In genomic region chr1:116678732-116679090, GRCh38 we compare ENCODE assay signal across 14 cellular contexts. TPM values are rescaled to one million over a fixed set of nuclear protein-coding genes. Genes with fewer than 3 reads are reported as not detected.
DNase-seq lines count a peak whose midpoint lies in the region; ATAC-seq, FAIRE-seq and TF ChIP-seq lines count a peak whose summit lies in the region.
"Had no signal": no experiment of that assay in that cellular context is flagged by ENCODE, and none has a peak within 500 bp of the region (broad histone marks: within the 10 kb centered on the region; RNA-seq: fewer than 3 reads in every experiment).

No MANE protein-coding gene starts in this region.

- no peak for TF ChIP-seq RAD21 in H1 (IDR thresholded peaks at IDR 0.05 in 1 of 2, conservative IDR thresholded peaks at IDR 0.05 in 1 of 2; ENCODE audit: low read depth in 2 of 2, low read length in 2 of 2)

- 78% methylated on average over 2 of the region's 2 CpGs; no CpG with 5 or more reads in 1 of the 2 experiments for WGBS in H1 (ENCODE audit: extremely low coverage in 1 of 2, insufficient coverage in 1 of 2, insufficient read length in 1 of 2, insufficient replicate concordance in 2 of 2, low coverage in 1 of 2, low lambda C conversion rate in 2 of 2, missing lambda C conversion rate in 1 of 2), 2 experiments
- WGBS in prostate gland: 51% methylated on average over 2 of the region's 2 CpGs

- no peak overlapping the region for H2BK15ac ChIP-seq in H1 (ENCODE audit: low read length)

- H3K4me3 Mint-ChIP-seq in neural progenitor cell: no peak overlapping the region
- H3K4me3 Mint-ChIP-seq in nephron progenitor cell: no peak overlapping the region
- H3K4me3 Mint-ChIP-seq: CD4-positive, alpha-beta T cell had no signal

- H3K79me1 ChIP-seq in H1 (ENCODE audit: low read depth, low read length): no peaks in the 10 kb centered on the region

- TF ChIP-seq CTCF in H1 (IDR thresholded peaks at IDR 0.05; ENCODE audit: control extremely low read depth in 1 of 3, insufficient read depth in 1 of 3, low read depth in 1 of 3, low read length in 3 of 3): no peak
- TF ChIP-seq CTCF in neural progenitor cell (IDR thresholded peaks at IDR 0.05): no peak
- no peak for TF ChIP-seq CTCF in prostate gland (IDR thresholded peaks at IDR 0.05)
- TF ChIP-seq CTCF in left ventricle myocardium inferior (IDR thresholded peaks at IDR 0.05; ENCODE audit: borderline replicate concordance): no peak
- TF ChIP-seq CTCF in nephron progenitor cell (IDR thresholded peaks at IDR 0.05): no peak

- intact Hi-C loops in left cardiac atrium (cut with DNase I): loop anchor here in 1 of 2 donors (10.0 kb wide), 1 partner anchor 104 kb away; the partner anchor contains the start of gene CD58
- intact Hi-C loops in prostate gland (cut with DNase I): no loop called here
- intact Hi-C loops in left ventricle myocardium inferior (cut with micrococcal nuclease): no loop called here

- no peak overlapping the region for H4K91ac ChIP-seq in H1 (replicated peaks; ENCODE audit: insufficient read length, low read length)

- peaks cover 34 to 51% (median 44%) of the 10 kb centered on the region in 10 experiments for H3K4me1 ChIP-seq in BLaER1 treated with 17β-estradiol and CSF1 and Interleukin-3, amounts not matched to agents 10 nM and 100 nM
- peaks cover 4% of the 10 kb centered on the region; the same call in 1 of the 2 replicates for H3K4me1 ChIP-seq in SJCRH30
- no peaks in the 10 kb centered on the region for H3K4me1 ChIP-seq in H1 (replicated peaks in 1 of 4; ENCODE audit: control insufficient read depth in 3 of 4, insufficient read depth in 4 of 4, low read length in 3 of 4)
- peaks cover 7% of the 10 kb centered on the region for H3K4me1 ChIP-seq in neural progenitor cell
- H3K4me1 ChIP-seq in prostate gland (replicated peaks): no peaks in the 10 kb centered on the region
- no peaks in the 10 kb centered on the region for H3K4me1 ChIP-seq in left ventricle myocardium inferior

- H2BK5ac ChIP-seq in H1 (ENCODE audit: low read depth, low read length): no peak overlapping the region

- 0 out of 2 replicates have a peak overlapping the region, but pooled peaks have one; percentile 14 for H2AFZ ChIP-seq in H1 (ENCODE audit: low read length)
- H2AFZ ChIP-seq in neural progenitor cell (replicated peaks): peak overlapping the region; percentile 94

- H4K8ac ChIP-seq in H1 (ENCODE audit: extremely low read depth, insufficient read depth, low read length): no peak overlapping the region

- no peak overlapping the region for H3K23ac ChIP-seq in H1 (ENCODE audit: insufficient read length)

- peaks cover 3% of the 10 kb centered on the region for H3K27me3 Mint-ChIP-seq in neural progenitor cell (ENCODE audit: insufficient read depth, low read depth)
- H3K27me3 Mint-ChIP-seq in nephron progenitor cell (ENCODE audit: low read depth, poor library complexity): no peaks in the 10 kb centered on the region

- H3K4ac ChIP-seq in H1 (replicated peaks; ENCODE audit: insufficient read length, low read depth, low read length): no peak overlapping the region

- no peak for DNase-seq in SJCRH30
- no peak for DNase-seq in H1 (ENCODE audit: low read depth in 1 of 2, low spot score in 2 of 2)
- DNase-seq in neural progenitor cell (ENCODE audit: low spot score): no peak
- no peak for DNase-seq in left cardiac atrium
- no peak for DNase-seq in prostate gland (ENCODE audit: low spot score)
- DNase-seq in left ventricle myocardium inferior: no peak
- DNase-seq in nephron progenitor cell: no peak
- DNase-seq: C1 segment of cervical spinal cord; Calu3; CD4-positive, alpha-beta T cell; DMS 273 treated with DMSO at 0.1 percent for 48 hours had no signal

- H2BK20ac ChIP-seq in H1 (ENCODE audit: low read length): no peak overlapping the region

- H3K4me1 Mint-ChIP-seq in neural progenitor cell (peaks cover 7% of the 10 kb centered on the region), nephron progenitor cell (no peaks in the 10 kb centered on the region)

- H3K9me3 Mint-ChIP-seq in neural progenitor cell: no peaks in the 10 kb centered on the region
- no peaks in the 10 kb centered on the region for H3K9me3 Mint-ChIP-seq in nephron progenitor cell
- H3K9me3 Mint-ChIP-seq: CD4-positive, alpha-beta T cell had no signal

- H3K18ac ChIP-seq in H1 (ENCODE audit: extremely low read depth, low read length): no peak overlapping the region

- peak overlapping the region in 8 of 11 experiments; percentile 69 to 86 (median 78); a peak in 13 of 22 replicates for H3K4me2 ChIP-seq in BLaER1 treated with 17β-estradiol and CSF1 and Interleukin-3, amounts not matched to agents 10 nM and 100 nM
- H3K4me2 ChIP-seq in H1 (ENCODE audit: insufficient read depth in 1 of 2, low read depth in 2 of 2, low read length in 2 of 2) (no peak overlapping the region), neural progenitor cell (no peak overlapping the region)

- H3K14ac ChIP-seq in H1 (ENCODE audit: insufficient read length): no peak overlapping the region

- H3K23me2 ChIP-seq in H1 (ENCODE audit: low read depth, low read length): no peaks in the 10 kb centered on the region

- H2BK12ac ChIP-seq in H1 (ENCODE audit: low read depth, low read length): no peak overlapping the region

- H3K9ac ChIP-seq in BLaER1 treated with 17β-estradiol and CSF1 and Interleukin-3, amounts not matched to agents 10 nM and 100 nM: no peak overlapping the region
- H3K9ac ChIP-seq in H1 (replicated peaks in 1 of 4; ENCODE audit: extremely low read depth in 1 of 4, low read depth in 3 of 4, low read length in 3 of 4) (no peak overlapping the region), neural progenitor cell (no peak overlapping the region)

- H3K36me3 Mint-ChIP-seq in neural progenitor cell: no peaks in the 10 kb centered on the region
- H3K36me3 Mint-ChIP-seq in nephron progenitor cell (ENCODE audit: low read depth): no peaks in the 10 kb centered on the region

- no peaks in the 10 kb centered on the region for H3K27me3 ChIP-seq in BLaER1 treated with 17β-estradiol and CSF1 and Interleukin-3, amounts not matched to agents 10 nM and 100 nM
- H3K27me3 ChIP-seq in SJCRH30 (no peaks in the 10 kb centered on the region), H1 (replicated peaks in 1 of 4; ENCODE audit: control insufficient read depth in 3 of 4, extremely low read depth in 1 of 4, insufficient read depth in 3 of 4, low read length in 3 of 4) (no peaks in the 10 kb centered on the region), neural progenitor cell (no peaks in the 10 kb centered on the region), prostate gland (replicated peaks; ENCODE audit: insufficient read depth) (no peaks in the 10 kb centered on the region), left ventricle myocardium inferior (ENCODE audit: low read depth) (peaks cover 24% of the 10 kb centered on the region)

- H3K79me2 ChIP-seq in H1 (ENCODE audit: control insufficient read depth in 1 of 2, insufficient read depth in 2 of 2, low read length in 2 of 2) (no peaks in the 10 kb centered on the region), neural progenitor cell (ENCODE audit: low read depth) (no peaks in the 10 kb centered on the region)

- H2AK5ac ChIP-seq in H1 (ENCODE audit: low read depth, low read length): no peak overlapping the region

- peak overlapping the region in 3 of 11 experiments; percentile 24 to 60 (median 60); a peak in 1 of 22 replicates for H3K27ac ChIP-seq in BLaER1 treated with 17β-estradiol and CSF1 and Interleukin-3, amounts not matched to agents 10 nM and 100 nM
- H3K27ac ChIP-seq in SJCRH30 (no peak overlapping the region), H1 (ENCODE audit: low read depth, low read length) (no peak overlapping the region), neural progenitor cell (no peak overlapping the region), prostate gland (no peak overlapping the region), left ventricle myocardium inferior (replicated peaks) (no peak overlapping the region)
- H3K27ac ChIP-seq: 22Rv1 had no signal

- no peak overlapping the region for H3K4me3 ChIP-seq in BLaER1 treated with 17β-estradiol and CSF1 and Interleukin-3, amounts not matched to agents 10 nM and 100 nM
- H3K4me3 ChIP-seq in SJCRH30: 0 out of 2 replicates have a peak overlapping the region, but pooled peaks have one; percentile 12
- H3K4me3 ChIP-seq in H1 (ENCODE audit: extremely low read depth in 1 of 4, insufficient read depth in 2 of 4, low read depth in 3 of 4, low read length in 4 of 4): no peak overlapping the region
- no peak overlapping the region for H3K4me3 ChIP-seq in neural progenitor cell
- H3K4me3 ChIP-seq in prostate gland: no peak overlapping the region
- no peak overlapping the region for H3K4me3 ChIP-seq in left ventricle myocardium inferior

- peaks cover 0 to 6% (median 0%) of the 10 kb centered on the region in 11 experiments; a peak in 1 of 22 replicates for H3K9me3 ChIP-seq in BLaER1 treated with 17β-estradiol and CSF1 and Interleukin-3, amounts not matched to agents 10 nM and 100 nM (replicated peaks in 1 of 11)
- H3K9me3 ChIP-seq in SJCRH30 (replicated peaks) (no peaks in the 10 kb centered on the region; the same call in 1 of the 2 replicates), H1 (ENCODE audit: insufficient read depth in 2 of 2, low read depth in 1 of 2, low read length in 1 of 2) (no peaks in the 10 kb centered on the region), neural progenitor cell (ENCODE audit: low read depth) (no peaks in the 10 kb centered on the region), prostate gland (no peaks in the 10 kb centered on the region), left ventricle myocardium inferior (replicated peaks) (no peaks in the 10 kb centered on the region)

- CTCF ChIA-PET in H1 (lab: Charles Lee; ENCODE audit: partially characterized antibody): interaction anchor here (0.8 to 1.2 kb wide), 3 partner anchors 11 to 48 kb away, joined by 3 to 4 read pairs (median 3); partner anchors contain the start of gene IGSF3

- no peaks in the 10 kb centered on the region for H3F3A ChIP-seq in neural progenitor cell (ENCODE audit: low read depth)

- H4K5ac ChIP-seq in H1 (ENCODE audit: insufficient read length, low read depth, low read length): no peak overlapping the region

- H2BK120ac ChIP-seq in H1 (replicated peaks; ENCODE audit: low read depth, low read length): no peak overlapping the region

- no peaks in the 10 kb centered on the region for H3K36me3 ChIP-seq in BLaER1 treated with 17β-estradiol and CSF1 and Interleukin-3, amounts not matched to agents 10 nM and 100 nM
- no peaks in the 10 kb centered on the region for H3K36me3 ChIP-seq in SJCRH30
- no peaks in the 10 kb centered on the region for H3K36me3 ChIP-seq in H1 (ENCODE audit: control insufficient read depth in 2 of 4, insufficient read depth in 4 of 4, low read length in 3 of 4)
- H3K36me3 ChIP-seq in neural progenitor cell: no peaks in the 10 kb centered on the region
- H3K36me3 ChIP-seq in prostate gland: no peaks in the 10 kb centered on the region
- no peaks in the 10 kb centered on the region for H3K36me3 ChIP-seq in left ventricle myocardium inferior

- H3K56ac ChIP-seq in H1 (replicated peaks; ENCODE audit: insufficient read length, low read depth, low read length): no peak overlapping the region

- no peak for ATAC-seq in left cardiac atrium

- TF ChIP-seq POLR2A in H1 (IDR thresholded peaks at IDR 0.05; ENCODE audit: control extremely low read depth in 1 of 2, low read depth in 2 of 2, low read length in 2 of 2) (no peak), prostate gland (IDR thresholded peaks at IDR 0.05) (no peak)

- POLR2A ChIA-PET in H1 (lab: Charles Lee; ENCODE audit: partially characterized antibody): no interaction called here

- H4K20me1 ChIP-seq in BLaER1 treated with 17β-estradiol and CSF1 and Interleukin-3, amounts not matched to agents 10 nM and 100 nM: no peaks in the 10 kb centered on the region
- H4K20me1 ChIP-seq in H1 (replicated peaks in 1 of 2; ENCODE audit: control insufficient read depth in 1 of 2, insufficient read depth in 2 of 2, low read length in 2 of 2) (no peaks in the 10 kb centered on the region), neural progenitor cell (ENCODE audit: low read depth) (no peaks in the 10 kb centered on the region)

- H3K27ac Mint-ChIP-seq in neural progenitor cell: no peak overlapping the region
- no peak overlapping the region for H3K27ac Mint-ChIP-seq in nephron progenitor cell
- H3K27ac Mint-ChIP-seq: CD4-positive, alpha-beta T cell had no signal

- no peak for FAIRE-seq in H1 (lab: Jason Lieb, UNC)
- FAIRE-seq: GM18507 had no signal

- no peak for TF ChIP-seq EP300 in H1 (IDR thresholded peaks at IDR 0.05; ENCODE audit: borderline replicate concordance in 1 of 2, low read depth in 2 of 2, low read length in 2 of 2)

RNA-seq across cellular contexts. Expression of gene IGSF3, which starts 11.2 kb away (rescaled TPM):
- total RNA-seq in SJCRH30 (2014; rRNA removed; shearing (Covaris generic)): 20.8 and 22.7 TPM in 2 replicates
- total RNA-seq in H1 (2021; fragmentation: NEBNext Ultra II Directional; extraction: Animal tissue kit (Norgen Biotek cat#: 25700)): 30.2 and 32.2 TPM in 2 replicates
- 30.0 and 38.7 TPM in 2 replicates for polyA plus RNA-seq in H1 (2011; rRNA removed)
- polyA plus RNA-seq in H1 (2011; cell fraction: cytosol; rRNA removed): 35.4 TPM
- polyA plus RNA-seq in H1 (2011; cell fraction: nucleus; rRNA removed): 56.5 TPM
- polyA plus RNA-seq in H1 (2012, experiment 1 of 2): 20.6 to 27.8 TPM (median 24.4 TPM) in 4 replicates
- polyA plus RNA-seq in H1 (2012, experiment 2 of 2): 10.1 TPM
- polyA plus RNA-seq in H1 (2013, experiment 1 of 2): 30.9 TPM
- polyA plus RNA-seq in H1 (2013, experiment 2 of 2): 28.1 TPM
- 56.8 and 70.7 TPM in 2 replicates for polyA minus RNA-seq in H1 (2011; rRNA and poly(A)+ RNA removed)
- polyA minus RNA-seq in H1 (2011; cell fraction: cytosol; rRNA and poly(A)+ RNA removed): 34.7 TPM
- polyA minus RNA-seq in H1 (2011; cell fraction: nucleus; rRNA and poly(A)+ RNA removed): 28.1 TPM
- 24.0 and 33.7 TPM in 2 replicates for total RNA-seq in neural progenitor cell (ENCODE audit: low replicate concordance)
- total RNA-seq in left cardiac atrium: 10 to 100 TPM; 14.3 to 15.6 TPM
- 10 to 100 TPM; 23.2 to 30.4 TPM for total RNA-seq in prostate gland
- total RNA-seq in left ventricle myocardium inferior: 19.9 TPM

Comparison
In these comparisons a context has a peak if more than half of its experiments do, and no peak if none do; other contexts are left out.
1. H3K4me2 ChIP-seq: peak in BLaER1 treated with 17β-estradiol and CSF1 and Interleukin-3, amounts not matched to agents 10 nM and 100 nM (8 of 11); none in H1 (0 of 2) and neural progenitor cell (single experiment).